In genomic region chr1:79373481-79374132, GRCh38 we compare ENCODE assay signal across 1 cellular context.
TF ChIP-seq lines count a peak whose summit lies in the region.

No MANE protein-coding gene starts in this region.

TF ChIP-seq in WTC11, 78 proteins besides CTCF, POLR2A, EP300 and RAD21 (continued from another document):
- no peak for TF ChIP-seq FOXK1 (CRISPR knock-in tag; IDR thresholded peaks at IDR 0.05)
- no peak for TF ChIP-seq IRF1 (CRISPR knock-in tag; IDR thresholded peaks at IDR 0.05)
- TF ChIP-seq ZNF281 (CRISPR knock-in tag; IDR thresholded peaks at IDR 0.05) = no peak
- no peak for TF ChIP-seq SMAD3 (CRISPR knock-in tag; IDR thresholded peaks at IDR 0.05; ENCODE audit: borderline replicate concordance)
